1 cellular context compared by ENCODE assay signal in genomic region chr2:12931211-12931844, GRCh38.
TF ChIP-seq lines count a peak whose summit lies in the region.

No MANE protein-coding gene starts in this region.

TF ChIP-seq in H1, 55 proteins besides CTCF, POLR2A, EP300 and RAD21 (continued from another document):
- no peak for TF ChIP-seq CHD7 (IDR thresholded peaks at IDR 0.05; ENCODE audit: insufficient replicate concordance, low read length)
- no peak for TF ChIP-seq ATF2 (IDR thresholded peaks at IDR 0.05; ENCODE audit: low read length)
- no peak for TF ChIP-seq HDAC6 (IDR thresholded peaks at IDR 0.05; ENCODE audit: low read depth, low read length)
- TF ChIP-seq CREB1 (IDR thresholded peaks at IDR 0.05), result no peak
- no peak for TF ChIP-seq NANOG (IDR thresholded peaks at IDR 0.05; ENCODE audit: insufficient read depth, low read depth, low read length, poor library complexity, severe bottlenecking)
